8 cellular contexts compared by ENCODE assay signal in genomic region chr11:114162719-114163123, GRCh38.
A peak's percentile ranks its signal among the peaks of the same experiment; 100 is the strongest.
DNase-seq lines count a peak whose midpoint lies in the region; ATAC-seq, FAIRE-seq and TF ChIP-seq lines count a peak whose summit lies in the region.

No MANE protein-coding gene starts in this region.

- no peak overlapping the region for H2AFZ ChIP-seq in keratinocyte (ENCODE audit: control insufficient read depth, low read length)

- peaks cover 100% of the 10 kb centered on the region for H3K36me3 Mint-ChIP-seq in MCF 10A (ENCODE audit: insufficient read depth, unreplicated experiment)
- H3K36me3 Mint-ChIP-seq in stimulated activated effector memory CD8-positive, alpha-beta T cell treated with anti-CD3 and anti-CD28 coated beads, Interleukin-12 subunit alpha, Interleukin-12 subunit beta, amount 100 ng/mL, for 72 hours = peaks cover 56% of the 10 kb centered on the region

- H3K27ac ChIP-seq in keratinocyte (ENCODE audit: control insufficient read depth, insufficient read depth, low read length) = peak overlapping the region; percentile 93

- DNase-seq in C1 segment of cervical spinal cord (lab: John Stamatoyannopoulos, UW) (peak; percentile 32 to 98 (median 88)), NCI-H2029 treated with DMSO at 0.1 percent for 48 hours (lab: John Stamatoyannopoulos, UW) (peak; percentile 93), MCF 10A (ENCODE audit: unreplicated experiment) (peak; percentile 99), keratinocyte (ENCODE audit: low read depth, low spot score) (peak; percentile 90), NOMO-1 treated with dmso at 0.1 percent for 144 hours (lab: John Stamatoyannopoulos, UW; ENCODE audit: unreplicated experiment) (no peak)
- no peak for DNase-seq in stimulated activated effector memory CD8-positive, alpha-beta T cell treated with anti-CD3 and anti-CD28 coated beads, Interleukin-12 subunit alpha, Interleukin-12 subunit beta, amount 100 ng/mL, for 72 hours (ENCODE audit: low spot score in 2 of 2)
- no peak for DNase-seq in activated CD4-positive, alpha-beta T cell treated with anti-CD3 and anti-CD28 coated beads, Interleukin-2, amount 50 U/mL, for 1 hour

- H3K4me3 Mint-ChIP-seq in MCF 10A (ENCODE audit: unreplicated experiment) = peak overlapping the region; percentile 45
- no peak overlapping the region for H3K4me3 Mint-ChIP-seq in stimulated activated effector memory CD8-positive, alpha-beta T cell treated with anti-CD3 and anti-CD28 coated beads, Interleukin-12 subunit alpha, Interleukin-12 subunit beta, amount 100 ng/mL, for 72 hours

- no peaks in the 10 kb centered on the region for H3K27me3 Mint-ChIP-seq in MCF 10A (ENCODE audit: insufficient read depth, unreplicated experiment)

- H3K9me3 Mint-ChIP-seq in MCF 10A (ENCODE audit: unreplicated experiment) = no peaks in the 10 kb centered on the region
- H3K9me3 Mint-ChIP-seq in stimulated activated effector memory CD8-positive, alpha-beta T cell treated with anti-CD3 and anti-CD28 coated beads, Interleukin-12 subunit alpha, Interleukin-12 subunit beta, amount 100 ng/mL, for 72 hours = no peaks in the 10 kb centered on the region

- H3K4me2 ChIP-seq in keratinocyte (ENCODE audit: control insufficient read depth, extremely low read depth, insufficient read depth, low read depth, low read length) = peak overlapping the region; percentile 90

- BruUV-seq in MCF 10A (replicated peaks; lab: Mats Ljungman, UMichigan) = no TSS peak

- H3K79me2 ChIP-seq in keratinocyte (ENCODE audit: control insufficient read depth, insufficient read depth, low read length) = no peaks in the 10 kb centered on the region

- peaks cover 94% of the 10 kb centered on the region for H3K4me1 Mint-ChIP-seq in MCF 10A (ENCODE audit: insufficient read depth, unreplicated experiment)
- H3K4me1 Mint-ChIP-seq in stimulated activated effector memory CD8-positive, alpha-beta T cell treated with anti-CD3 and anti-CD28 coated beads, Interleukin-12 subunit alpha, Interleukin-12 subunit beta, amount 100 ng/mL, for 72 hours = peaks cover 96% of the 10 kb centered on the region

- peaks cover 36% of the 10 kb centered on the region for H3K27me3 ChIP-seq in keratinocyte (ENCODE audit: control insufficient read depth, extremely low read depth, insufficient read depth, low read length)

- H3K4me1 ChIP-seq in keratinocyte (ENCODE audit: control insufficient read depth, extremely low read depth, insufficient read depth, low read length) = peaks cover 64% of the 10 kb centered on the region

- intact Hi-C loops in MCF 10A (cut with micrococcal nuclease) = loop anchor here (1.0 to 5.0 kb wide), 2 partner anchors 35 to 80 kb away; no protein-coding TSS in a partner anchor

- TF ChIP-seq CTCF in MCF 10A (IDR thresholded peaks at IDR 0.05; ENCODE audit: unreplicated experiment) = no peak
- TF ChIP-seq CTCF in keratinocyte (optimal IDR thresholded peaks at IDR 0.05 in 1 of 3, IDR thresholded peaks at IDR 0.05 in 1 of 3, conservative IDR thresholded peaks at IDR 0.05 in 1 of 3; ENCODE audit: extremely low read depth in 1 of 3, insufficient read depth in 2 of 3, low read length in 3 of 3) = no peak

- dilution Hi-C loops in keratinocyte (cut with MboI; ENCODE audit: extremely low pct_ligation_motif_present, low sequenced_read_pairs) = no loop called here

- no peaks in the 10 kb centered on the region for H3K9me3 ChIP-seq in keratinocyte (ENCODE audit: control insufficient read depth, low read depth, low read length)

- POLR2A ChIA-PET in MCF 10A (lab: Yijun Ruan, JAX) = interaction anchor here (0.7 to 33.6 kb wide), 27 partner anchors 1 to 142 kb away, joined by 3 to 1399 read pairs (median 5); partner anchors contain the start of genes NNMT and ZBTB16

- no peak for ATAC-seq in stimulated activated effector memory CD8-positive, alpha-beta T cell treated with anti-CD3 and anti-CD28 coated beads, Interleukin-12 subunit alpha, Interleukin-12 subunit beta, amount 100 ng/mL, for 72 hours
- no peak for ATAC-seq in GM18861 (IDR thresholded peaks at IDR 0.05; ENCODE audit: unreplicated experiment)

- no peaks in the 10 kb centered on the region for H3K36me3 ChIP-seq in keratinocyte (ENCODE audit: control insufficient read depth in 2 of 2, extremely low read depth in 1 of 2, insufficient read depth in 2 of 2, low read length in 2 of 2)

- peak overlapping the region; percentile 79 for H3K9ac ChIP-seq in keratinocyte (ENCODE audit: control insufficient read depth, extremely low read depth, insufficient read depth, low read length)

- CTCF ChIA-PET in MCF 10A (lab: Yijun Ruan, JAX) = interaction anchor here (0.7 to 1.3 kb wide), 3 partner anchors 12 to 34 kb away, joined by 3 read pairs; no protein-coding TSS in a partner anchor

- FAIRE-seq in keratinocyte (lab: Jason Lieb, UNC) = peak; percentile 79

- no peaks in the 10 kb centered on the region for H3K9me1 ChIP-seq in keratinocyte (ENCODE audit: control insufficient read depth, extremely low read depth, insufficient read depth, low read length)

- peak overlapping the region; percentile 99 for H3K27ac Mint-ChIP-seq in MCF 10A (ENCODE audit: low read depth, unreplicated experiment)
- peak overlapping the region; percentile 45 for H3K27ac Mint-ChIP-seq in stimulated activated effector memory CD8-positive, alpha-beta T cell treated with anti-CD3 and anti-CD28 coated beads, Interleukin-12 subunit alpha, Interleukin-12 subunit beta, amount 100 ng/mL, for 72 hours

- no peaks in the 10 kb centered on the region for H4K20me1 ChIP-seq in keratinocyte (ENCODE audit: control insufficient read depth, extremely low read depth, insufficient read depth, low read length)

- H3K4me3 ChIP-seq in keratinocyte (ENCODE audit: control insufficient read depth in 2 of 3, extremely low read depth in 1 of 3, insufficient read depth in 2 of 3, low read depth in 1 of 3, low read length in 3 of 3) = no peak overlapping the region

Comparison
In these comparisons a context has a peak if more than half of its experiments do, and no peak if none do; other contexts are left out.
1. DNase-seq: peak in C1 segment of cervical spinal cord (14 of 14), NCI-H2029 treated with DMSO at 0.1 percent for 48 hours (single experiment), MCF 10A (single experiment) and keratinocyte (single experiment); none in stimulated activated effector memory CD8-positive, alpha-beta T cell treated with anti-CD3 and anti-CD28 coated beads, Interleukin-12 subunit alpha, Interleukin-12 subunit beta, amount 100 ng/mL, for 72 hours (0 of 2), activated CD4-positive, alpha-beta T cell treated with anti-CD3 and anti-CD28 coated beads, Interleukin-2, amount 50 U/mL, for 1 hour (single experiment) and NOMO-1 treated with dmso at 0.1 percent for 144 hours (single experiment).